In the genomic region with DNA sequence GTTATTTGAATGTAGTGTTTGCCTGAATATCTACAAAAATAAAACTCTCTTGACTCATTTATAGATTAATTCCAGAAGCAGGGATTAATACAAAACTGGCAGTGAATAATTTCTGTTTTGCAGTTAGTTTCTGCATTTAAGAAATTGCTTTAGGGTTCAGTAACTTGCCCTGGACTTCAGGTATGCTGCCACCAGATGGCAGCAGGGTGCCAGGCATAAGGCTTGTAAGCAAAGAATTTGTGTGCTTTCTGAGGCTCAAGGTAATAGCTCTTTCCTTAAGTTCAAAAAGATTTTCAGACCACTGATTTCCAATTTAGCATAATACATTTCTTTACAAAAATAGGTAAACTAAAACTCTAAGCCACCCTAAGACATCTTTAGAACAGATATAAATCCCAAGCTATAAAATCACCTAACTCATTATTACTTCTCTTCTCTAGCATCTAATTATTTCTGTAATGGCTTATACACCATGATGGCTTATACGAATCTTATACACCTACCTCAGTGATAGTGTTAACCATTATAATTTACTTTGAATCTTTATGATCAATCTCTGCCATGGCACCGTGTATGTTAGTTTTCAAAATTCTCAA, we compare ENCODE assay signal across 8 cellular contexts.
DNase-seq lines count a peak whose midpoint lies in the region; FAIRE-seq and TF ChIP-seq lines count a peak whose summit lies in the region.

No MANE protein-coding gene starts in this region.

- TF ChIP-seq CTCF in chondrocyte (IDR thresholded peaks at IDR 0.05) (peak; percentile 97), liver (IDR thresholded peaks at IDR 0.05; ENCODE audit: low read depth, low read length, missing input control) (peak; percentile 94)

- no peaks in the 10 kb centered on the region for H3K4me1 ChIP-seq in liver (ENCODE audit: control insufficient read depth in 4 of 4, insufficient read depth in 4 of 4, low read length in 3 of 4)

- H3K27me3 ChIP-seq in liver (ENCODE audit: control insufficient read depth in 4 of 4, insufficient read depth in 4 of 4, low read length in 3 of 4): peaks cover 0 to 2% (median 1%) of the 10 kb centered on the region in 4 donors

- WGBS in liver: 63% methylated on average over 2 of the region's 2 CpGs

- peaks cover 24% of the 10 kb centered on the region for H3K27me3 Mint-ChIP-seq in chondrocyte (ENCODE audit: low read depth)

- FAIRE-seq in G401.6 (lab: Jason Lieb, UNC): peak; percentile 63

- TF ChIP-seq RAD21 in liver (IDR thresholded peaks at IDR 0.05): peak; percentile 95 to 96

- H3K36me3 Mint-ChIP-seq in chondrocyte (ENCODE audit: low read depth): no peaks in the 10 kb centered on the region

- no peak overlapping the region for H3K27ac Mint-ChIP-seq in chondrocyte (ENCODE audit: unreplicated experiment)

- H3K9ac ChIP-seq in liver (ENCODE audit: low read depth in 1 of 2, low read length in 2 of 2): no peak overlapping the region

- no peak overlapping the region for H3K4me3 Mint-ChIP-seq in chondrocyte (ENCODE audit: unreplicated experiment)

- H3K9me3 ChIP-seq in liver (ENCODE audit: control insufficient read depth in 4 of 4, low read length in 3 of 4): peaks cover 0 to 9% (median under 1%) of the 10 kb centered on the region in 4 donors

- DNase-seq in HCEC 1CT (peak; percentile 24), NCI-H1417 treated with DMSO at 0.1 percent for 48 hours (lab: John Stamatoyannopoulos, UW) (peak; percentile 34), T1000 (lab: John Stamatoyannopoulos, UW) (peak; percentile 23), chondrocyte (ENCODE audit: low spot score) (no peak), DMS153 (lab: John Stamatoyannopoulos, UW) (no peak)
- DNase-seq in stimulated activated CD8-positive, alpha-beta memory T cell treated with anti-CD3 and anti-CD28 coated beads, Interleukin-12 subunit alpha, Interleukin-12 subunit beta, amount 100 ng/mL, for 24 hours (ENCODE audit: extremely low read depth): peak; percentile 11

- H3K27ac ChIP-seq in liver (ENCODE audit: low read depth in 1 of 2, low read length in 2 of 2): no peak overlapping the region

- no peaks in the 10 kb centered on the region for H3K4me1 Mint-ChIP-seq in chondrocyte (ENCODE audit: low read depth)

- no peaks in the 10 kb centered on the region for H3K36me3 ChIP-seq in liver (ENCODE audit: control insufficient read depth in 4 of 4, insufficient read depth in 3 of 4, low read depth in 1 of 4, low read length in 3 of 4)

- no peak overlapping the region for H3K4me3 ChIP-seq in liver (ENCODE audit: low read depth in 1 of 3, low read length in 3 of 3)

- peaks cover 17% of the 10 kb centered on the region for H3K9me3 Mint-ChIP-seq in chondrocyte (ENCODE audit: low read depth)

TF ChIP-seq in liver, 16 proteins besides CTCF, POLR2A, EP300 and RAD21:
- TF ChIP-seq, protein P1, sequence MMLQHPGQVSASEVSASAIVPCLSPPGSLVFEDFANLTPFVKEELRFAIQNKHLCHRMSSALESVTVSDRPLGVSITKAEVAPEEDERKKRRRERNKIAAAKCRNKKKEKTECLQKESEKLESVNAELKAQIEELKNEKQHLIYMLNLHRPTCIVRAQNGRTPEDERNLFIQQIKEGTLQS (IDR thresholded peaks at IDR 0.05): no peak
- peak; percentile 36 to 53 for TF ChIP-seq HNF4A (conservative IDR thresholded peaks at IDR 0.05)

Comparison
In these comparisons a context has a peak if more than half of its experiments do, and no peak if none do; other contexts are left out.
1. DNase-seq: peak in HCEC 1CT (single experiment), NCI-H1417 treated with DMSO at 0.1 percent for 48 hours (single experiment), T1000 (single experiment) and stimulated activated CD8-positive, alpha-beta memory T cell treated with anti-CD3 and anti-CD28 coated beads, Interleukin-12 subunit alpha, Interleukin-12 subunit beta, amount 100 ng/mL, for 24 hours (single experiment); none in chondrocyte (single experiment) and DMS153 (single experiment).